Comparison of ENCODE assay signal across 1 cellular context in the genomic region with DNA sequence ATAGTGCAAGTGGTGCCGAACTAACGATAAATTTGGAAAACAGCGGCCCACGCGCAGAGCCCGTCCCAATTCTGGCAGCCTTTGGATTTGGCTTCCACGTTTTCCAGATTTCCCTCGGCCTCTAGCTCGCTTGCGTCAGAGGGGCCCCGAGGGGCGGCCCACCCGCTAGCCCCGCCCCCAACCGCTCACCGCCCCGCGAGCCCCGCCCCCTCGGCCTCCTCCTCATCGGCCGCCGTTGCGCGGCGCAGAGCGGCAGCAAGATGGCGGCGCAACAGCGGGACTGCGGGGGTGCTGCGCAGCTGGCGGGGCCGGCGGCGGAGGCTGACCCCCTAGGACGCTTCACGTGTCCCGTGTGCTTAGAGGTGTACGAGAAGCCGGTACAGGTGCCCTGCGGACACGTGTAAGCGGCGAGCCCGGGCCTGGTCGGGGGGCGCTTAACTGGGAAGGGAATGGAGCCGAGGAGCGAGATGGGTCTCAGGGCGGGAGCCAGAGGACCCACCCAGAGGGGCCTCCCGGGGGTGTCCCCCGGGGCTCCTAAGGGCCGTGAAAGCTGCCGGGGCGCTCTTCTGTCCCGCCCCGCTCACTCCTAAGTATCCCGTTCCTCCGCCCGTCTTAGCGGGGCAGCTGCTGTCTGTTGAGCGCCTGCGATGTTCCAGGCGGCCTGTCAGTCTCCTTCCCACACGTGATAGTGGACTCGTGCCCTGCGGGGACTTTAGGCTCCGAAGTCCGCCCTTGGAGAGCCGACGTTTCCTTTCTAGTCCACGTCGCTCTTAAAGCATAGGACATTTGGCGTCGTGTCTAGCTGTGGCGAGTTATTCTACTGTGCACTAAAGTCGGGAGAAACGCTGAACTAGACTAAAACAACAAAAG.
TF ChIP-seq lines count a peak whose summit lies in the region.

Gene RNF114, plus strand, starts transcription at position 245 of the 870 bp plus-strand sequence. Its CDS starts 16 bp downstream, at position 261.

TF ChIP-seq in HepG2, 621 proteins besides CTCF, POLR2A, EP300 and RAD21 (continued from another document and continues in another):
- TF ChIP-seq PLSCR1 (CRISPR knock-in tag; IDR thresholded peaks at IDR 0.05; ENCODE audit: borderline replicate concordance) (no peak), ZNF704 (CRISPR knock-in tag; IDR thresholded peaks at IDR 0.05; ENCODE audit: borderline replicate concordance) (0 out of 2 replicates have a peak, but pooled peaks have one; percentile 15), TP53 (CRISPR knock-in tag; conservative IDR thresholded peaks at IDR 0.05) (no peak), ZNF329 (CRISPR knock-in tag; IDR thresholded peaks at IDR 0.05; ENCODE audit: low read depth) (peak; percentile 91; the same call in 1 of the 2 replicates), ZNF160 (CRISPR knock-in tag; IDR thresholded peaks at IDR 0.05) (0 out of 2 replicates have a peak, but pooled peaks have one; percentile 69), FIP1L1 (IDR thresholded peaks at IDR 0.05; ENCODE audit: borderline replicate concordance, insufficient read depth, low read depth, low read length) (0 out of 2 replicates have a peak, but pooled peaks have one; percentile 41), CAMTA2 (CRISPR knock-in tag; IDR thresholded peaks at IDR 0.05; ENCODE audit: borderline replicate concordance) (no peak), NFKBIZ (CRISPR knock-in tag; IDR thresholded peaks at IDR 0.05) (0 out of 2 replicates have a peak, but pooled peaks have one; percentile 21), RARG (CRISPR knock-in tag; IDR thresholded peaks at IDR 0.05; ENCODE audit: low read depth) (no peak), SIN3B (IDR thresholded peaks at IDR 0.05; ENCODE audit: low read length) (peak; percentile 83), ZNF646 (CRISPR knock-in tag; IDR thresholded peaks at IDR 0.05) (no peak), ZFP90 (CRISPR knock-in tag; IDR thresholded peaks at IDR 0.05; ENCODE audit: borderline replicate concordance) (peak; percentile 75; the same call in 1 of the 2 replicates), ZNF766 (CRISPR knock-in tag; IDR thresholded peaks at IDR 0.05; ENCODE audit: borderline replicate concordance) (no peak; the same call in 1 of the 2 replicates), CHCHD3 (CRISPR knock-in tag; IDR thresholded peaks at IDR 0.05) (peak; percentile 88), RNF219 (CRISPR knock-in tag; IDR thresholded peaks at IDR 0.05) (no peak; the same call in 1 of the 2 replicates), GTF3A (CRISPR knock-in tag; conservative IDR thresholded peaks at IDR 0.05) (0 out of 2 replicates have a peak, but pooled peaks have one; percentile 41), DR1 (CRISPR knock-in tag; IDR thresholded peaks at IDR 0.05) (no peak; the same call in 1 of the 2 replicates), PHF21A (CRISPR knock-in tag; IDR thresholded peaks at IDR 0.05) (no peak; the same call in 1 of the 2 replicates), GATAD1 (CRISPR knock-in tag; IDR thresholded peaks at IDR 0.05) (peak; percentile 91), CEBPG (CRISPR knock-in tag; IDR thresholded peaks at IDR 0.05) (peak; percentile 87), ZNF484 (CRISPR knock-in tag; IDR thresholded peaks at IDR 0.05; ENCODE audit: borderline replicate concordance, low read depth) (no peak), NR2F6 (IDR thresholded peaks at IDR 0.05) (no peak), NR2F6 (CRISPR knock-in tag; IDR thresholded peaks at IDR 0.05) (peak; percentile 44; the same call in 1 of the 2 replicates), ZNF547 (CRISPR knock-in tag; IDR thresholded peaks at IDR 0.05) (peak; percentile 23; the same call in 1 of the 2 replicates), MEF2D (CRISPR knock-in tag; IDR thresholded peaks at IDR 0.05) (peak; percentile 65; the same call in 1 of the 2 replicates), TERF1 (CRISPR knock-in tag; IDR thresholded peaks at IDR 0.05) (no peak), SAFB2 (CRISPR knock-in tag; IDR thresholded peaks at IDR 0.05; ENCODE audit: borderline replicate concordance, low read depth) (peak; percentile 94), ZNF224 (CRISPR knock-in tag; IDR thresholded peaks at IDR 0.05) (peak; percentile 91), NPAS2 (CRISPR knock-in tag; IDR thresholded peaks at IDR 0.05; ENCODE audit: borderline replicate concordance) (no peak), IKZF5 (CRISPR knock-in tag; IDR thresholded peaks at IDR 0.05) (peak; percentile 77), ETV6 (CRISPR knock-in tag; conservative IDR thresholded peaks at IDR 0.05) (peak; percentile 94), PLRG1 (conservative IDR thresholded peaks at IDR 0.05) (no peak), FOXK1 (CRISPR knock-in tag; IDR thresholded peaks at IDR 0.05; ENCODE audit: borderline replicate concordance, low read depth) (no peak; the same call in 1 of the 2 replicates), MIER3 (CRISPR knock-in tag; IDR thresholded peaks at IDR 0.05; ENCODE audit: borderline replicate concordance) (peak; percentile 40; the same call in 1 of the 2 replicates), ATF3 (CRISPR knock-in tag; IDR thresholded peaks at IDR 0.05) (no peak; the same call in 1 of the 2 replicates)
- TF ChIP-seq, protein P1, sequence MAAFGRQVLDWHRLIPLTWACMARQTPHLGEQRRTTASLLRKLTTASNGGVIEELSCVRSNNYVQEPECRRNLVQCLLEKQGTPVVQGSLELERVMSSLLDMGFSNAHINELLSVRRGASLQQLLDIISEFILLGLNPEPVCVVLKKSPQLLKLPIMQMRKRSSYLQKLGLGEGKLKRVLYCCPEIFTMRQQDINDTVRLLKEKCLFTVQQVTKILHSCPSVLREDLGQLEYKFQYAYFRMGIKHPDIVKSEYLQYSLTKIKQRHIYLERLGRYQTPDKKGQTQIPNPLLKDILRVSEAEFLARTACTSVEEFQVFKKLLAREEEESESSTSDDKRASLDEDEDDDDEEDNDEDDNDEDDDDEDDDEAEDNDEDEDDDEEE (CRISPR knock-in tag; IDR thresholded peaks at IDR 0.05) = peak; percentile 21
- TF ChIP-seq, protein P2, sequence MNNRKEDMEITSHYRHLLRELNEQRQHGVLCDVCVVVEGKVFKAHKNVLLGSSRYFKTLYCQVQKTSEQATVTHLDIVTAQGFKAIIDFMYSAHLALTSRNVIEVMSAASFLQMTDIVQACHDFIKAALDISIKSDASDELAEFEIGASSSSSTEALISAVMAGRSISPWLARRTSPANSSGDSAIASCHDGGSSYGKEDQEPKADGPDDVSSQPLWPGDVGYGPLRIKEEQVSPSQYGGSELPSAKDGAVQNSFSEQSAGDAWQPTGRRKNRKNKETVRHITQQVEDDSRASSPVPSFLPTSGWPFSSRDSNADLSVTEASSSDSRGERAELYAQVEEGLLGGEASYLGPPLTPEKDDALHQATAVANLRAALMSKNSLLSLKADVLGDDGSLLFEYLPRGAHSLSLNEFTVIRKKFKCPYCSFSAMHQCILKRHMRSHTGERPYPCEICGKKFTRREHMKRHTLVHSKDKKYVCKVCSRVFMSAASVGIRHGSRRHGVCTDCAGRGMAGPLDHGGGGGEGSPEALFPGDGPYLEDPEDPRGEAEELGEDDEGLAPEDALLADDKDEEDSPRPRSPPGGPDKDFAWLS (CRISPR knock-in tag; IDR thresholded peaks at IDR 0.05; ENCODE audit: borderline replicate concordance) = no peak
